9 cellular contexts compared by ENCODE assay signal in genomic region chr3:106206165-106206564, GRCh38.
DNase-seq lines count a peak whose midpoint lies in the region; ATAC-seq lines count a peak whose summit lies in the region.
"Had no signal": no experiment of that assay in that cellular context is flagged by ENCODE, and none has a peak within 500 bp of the region (broad histone marks: within the 10 kb centered on the region; RNA-seq: fewer than 3 reads in every experiment).

No MANE protein-coding gene starts in this region.

- no peak for DNase-seq in activated CD4-positive, CD25-positive, alpha-beta regulatory T cell (lab: John Stamatoyannopoulos, UW)
- peak; percentile 78 for DNase-seq in NCI-H524 treated with DMSO at 0.1 percent for 48 hours (lab: John Stamatoyannopoulos, UW)
- DNase-seq in central memory CD4-positive, alpha-beta T cell = peak; percentile 28
- DNase-seq in sciatic nerve (ENCODE audit: low spot score) = no peak
- DNase-seq in RPMI8226 = no peak

- ATAC-seq in activated CD4-positive, CD25-positive, alpha-beta regulatory T cell treated with anti-CD3 and anti-CD28 coated beads, Interleukin-2, amount 50 U/mL, for 24 hours = peak; percentile 18 to 60
- peak; percentile 76 for ATAC-seq in HG02840 (IDR thresholded peaks at IDR 0.05; ENCODE audit: low FRiP score, unreplicated experiment)
- peak; percentile 77 for ATAC-seq in sciatic nerve
- no peak for ATAC-seq in HG02588 (IDR thresholded peaks at IDR 0.05; ENCODE audit: unreplicated experiment)
- ATAC-seq: A549 had no signal

- intact Hi-C loops in sciatic nerve (cut with DNase I) = no loop called here

Comparison
In these comparisons a context has a peak if more than half of its experiments do, and no peak if none do; other contexts are left out.
1. DNase-seq: peak in NCI-H524 treated with DMSO at 0.1 percent for 48 hours (single experiment) and central memory CD4-positive, alpha-beta T cell (single experiment); none in activated CD4-positive, CD25-positive, alpha-beta regulatory T cell (0 of 4), sciatic nerve (single experiment) and RPMI8226 (single experiment).